In the genomic region with DNA sequence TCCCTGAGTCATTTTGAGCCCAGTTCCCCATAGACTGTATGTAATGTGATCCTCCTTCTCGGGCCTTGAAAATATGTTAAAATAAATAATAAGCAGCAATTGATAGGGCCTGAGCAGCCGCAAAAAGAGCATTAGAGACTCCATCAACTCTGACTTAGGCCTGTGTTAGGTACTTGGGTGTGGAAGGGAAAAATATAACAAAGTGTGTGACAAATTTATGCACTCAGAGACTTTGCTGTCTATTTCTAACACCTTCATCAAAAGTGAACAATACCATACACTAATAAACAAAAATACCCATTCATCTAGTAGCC, we compare ENCODE assay signal across 19 cellular contexts. TPM values are rescaled to one million over a fixed set of nuclear protein-coding genes. Genes with fewer than 3 reads are reported as not detected.
"Had no signal": no experiment of that assay in that cellular context is flagged by ENCODE, and none has a peak within 500 bp of the region (broad histone marks: within the 10 kb centered on the region; RNA-seq: fewer than 3 reads in every experiment).

No MANE protein-coding gene starts in this region.

- H3K4me1 ChIP-seq: left lung had no signal

- H3K27ac ChIP-seq: brain microvascular endothelial cell, gastrocnemius medialis, heart left ventricle, left lung, ovary, psoas muscle, thyroid gland had no signal

- H3K9me3 ChIP-seq: gastrocnemius medialis, heart left ventricle, left lung, ovary, psoas muscle, thyroid gland had no signal

- DNase-seq: activated T-cell treated with anti-CD3 and anti-CD28 coated beads, Interleukin-2, amount 50 U/mL, for 24 hours; cortex of kidney; stimulated activated naive CD4-positive, alpha-beta T cell treated with Interleukin-2 at 50 U/mL for 16 hours had no signal

- H3K4me3 ChIP-seq: gastrocnemius medialis, heart left ventricle, left lung, ovary, psoas muscle, thyroid gland had no signal

- H3K4me1 Mint-ChIP-seq: activated CD4-positive, alpha-beta T cell treated with anti-CD3 and anti-CD28 coated beads, Interleukin-2, amount 10 ng/mL, durations not matched to agents 24 days and 14 days; central memory CD8-positive, alpha-beta T cell had no signal

- H3K27me3 ChIP-seq: brain microvascular endothelial cell, gastrocnemius medialis, heart left ventricle, left lung, ovary, thyroid gland had no signal

- H3K27ac Mint-ChIP-seq: activated CD4-positive, alpha-beta T cell treated with anti-CD3 and anti-CD28 coated beads, Interleukin-2, amount 10 ng/mL, durations not matched to agents 24 days and 14 days; activated CD8-positive, alpha-beta T cell treated with anti-CD3 and anti-CD28 coated beads for 36 hours; activated naive CD4-positive, alpha-beta T cell treated with anti-CD3 and anti-CD28 coated beads for 36 hours; activated T-cell treated with anti-CD3 and anti-CD28 coated beads, Interleukin-2, amount 50 U/mL, for 24 hours; activated T-helper 2 cell treated with anti-CD3 and anti-CD28 coated beads, Interferon-gamma antibody, Interleukin-2, Interleukin-4, amounts not matched to agents 10 μg/mL and 5 μg/mL and 100 μg/mL, durations not matched to agents 14 hours and 24 hours and 36 hours had no signal

- H3K4me3 Mint-ChIP-seq: activated CD4-positive, alpha-beta T cell treated with anti-CD3 and anti-CD28 coated beads, Interleukin-2, amount 10 ng/mL, durations not matched to agents 24 days and 14 days; activated CD8-positive, alpha-beta T cell treated with anti-CD3 and anti-CD28 coated beads for 36 hours; activated naive CD4-positive, alpha-beta T cell treated with anti-CD3 and anti-CD28 coated beads for 36 hours; activated T-cell treated with anti-CD3 and anti-CD28 coated beads, Interleukin-2, amount 50 U/mL, for 24 hours; central memory CD8-positive, alpha-beta T cell had no signal

- H3K36me3 ChIP-seq: brain microvascular endothelial cell, gastrocnemius medialis, heart left ventricle, left lung, ovary, thyroid gland had no signal

- H3K9me3 Mint-ChIP-seq: activated CD4-positive, alpha-beta T cell treated with anti-CD3 and anti-CD28 coated beads, Interleukin-2, amount 10 ng/mL, durations not matched to agents 24 days and 14 days; activated CD8-positive, alpha-beta T cell treated with anti-CD3 and anti-CD28 coated beads for 36 hours; activated naive CD4-positive, alpha-beta T cell treated with anti-CD3 and anti-CD28 coated beads for 36 hours; activated T-cell treated with anti-CD3 and anti-CD28 coated beads, Interleukin-2, amount 50 U/mL, for 24 hours; activated T-helper 2 cell treated with anti-CD3 and anti-CD28 coated beads, Interferon-gamma antibody, Interleukin-2, Interleukin-4, amounts not matched to agents 10 μg/mL and 5 μg/mL and 100 μg/mL, durations not matched to agents 14 hours and 24 hours and 36 hours; central memory CD8-positive, alpha-beta T cell had no signal

RNA-seq across cellular contexts. Expression of gene HABP2, which starts 31.4 kb away (rescaled TPM):
- total RNA-seq: activated CD4-positive, alpha-beta T cell treated with anti-CD3 and anti-CD28 coated beads, Interleukin-2, amount 10 ng/mL, durations not matched to agents 24 days and 14 days; activated CD8-positive, alpha-beta T cell treated with anti-CD3 and anti-CD28 coated beads for 36 hours; activated naive CD4-positive, alpha-beta T cell treated with anti-CD3 and anti-CD28 coated beads for 36 hours; activated T-helper 2 cell treated with anti-CD3 and anti-CD28 coated beads, Interferon-gamma antibody, Interleukin-2, Interleukin-4, amounts not matched to agents 10 μg/mL and 5 μg/mL and 100 μg/mL, durations not matched to agents 14 hours and 24 hours and 36 hours; mononuclear cell; subcutaneous adipose tissue; thyroid gland; urinary bladder had no signal
- polyA plus RNA-seq: esophagus had no signal
